Comparison of ENCODE assay signal across 1 cellular context in genomic region chr2:122988395-122989221, GRCh38.
TF ChIP-seq lines count a peak whose summit lies in the region.

No MANE protein-coding gene starts in this region.

TF ChIP-seq in GM23338, 12 proteins besides CTCF, POLR2A, EP300 and RAD21:
- TF ChIP-seq ZNF462 (CRISPR knock-in tag; IDR thresholded peaks at IDR 0.05) = no peak
- TF ChIP-seq, protein P1, sequence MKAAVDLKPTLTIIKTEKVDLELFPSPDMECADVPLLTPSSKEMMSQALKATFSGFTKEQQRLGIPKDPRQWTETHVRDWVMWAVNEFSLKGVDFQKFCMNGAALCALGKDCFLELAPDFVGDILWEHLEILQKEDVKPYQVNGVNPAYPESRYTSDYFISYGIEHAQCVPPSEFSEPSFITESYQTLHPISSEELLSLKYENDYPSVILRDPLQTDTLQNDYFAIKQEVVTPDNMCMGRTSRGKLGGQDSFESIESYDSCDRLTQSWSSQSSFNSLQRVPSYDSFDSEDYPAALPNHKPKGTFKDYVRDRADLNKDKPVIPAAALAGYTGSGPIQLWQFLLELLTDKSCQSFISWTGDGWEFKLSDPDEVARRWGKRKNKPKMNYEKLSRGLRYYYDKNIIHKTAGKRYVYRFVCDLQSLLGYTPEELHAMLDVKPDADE (IDR thresholded peaks at IDR 0.05) = no peak
- TF ChIP-seq CREB1 (CRISPR knock-in tag; IDR thresholded peaks at IDR 0.05; ENCODE audit: low read depth) = no peak
- TF ChIP-seq ZNF114 (CRISPR knock-in tag; IDR thresholded peaks at IDR 0.05) = no peak
- no peak for TF ChIP-seq JUNB (IDR thresholded peaks at IDR 0.05; ENCODE audit: unreplicated experiment)
- TF ChIP-seq STAT1 (IDR thresholded peaks at IDR 0.05; ENCODE audit: unreplicated experiment) = no peak
- TF ChIP-seq NANOG (IDR thresholded peaks at IDR 0.05; ENCODE audit: borderline replicate concordance) = no peak
- TF ChIP-seq, protein P2, sequence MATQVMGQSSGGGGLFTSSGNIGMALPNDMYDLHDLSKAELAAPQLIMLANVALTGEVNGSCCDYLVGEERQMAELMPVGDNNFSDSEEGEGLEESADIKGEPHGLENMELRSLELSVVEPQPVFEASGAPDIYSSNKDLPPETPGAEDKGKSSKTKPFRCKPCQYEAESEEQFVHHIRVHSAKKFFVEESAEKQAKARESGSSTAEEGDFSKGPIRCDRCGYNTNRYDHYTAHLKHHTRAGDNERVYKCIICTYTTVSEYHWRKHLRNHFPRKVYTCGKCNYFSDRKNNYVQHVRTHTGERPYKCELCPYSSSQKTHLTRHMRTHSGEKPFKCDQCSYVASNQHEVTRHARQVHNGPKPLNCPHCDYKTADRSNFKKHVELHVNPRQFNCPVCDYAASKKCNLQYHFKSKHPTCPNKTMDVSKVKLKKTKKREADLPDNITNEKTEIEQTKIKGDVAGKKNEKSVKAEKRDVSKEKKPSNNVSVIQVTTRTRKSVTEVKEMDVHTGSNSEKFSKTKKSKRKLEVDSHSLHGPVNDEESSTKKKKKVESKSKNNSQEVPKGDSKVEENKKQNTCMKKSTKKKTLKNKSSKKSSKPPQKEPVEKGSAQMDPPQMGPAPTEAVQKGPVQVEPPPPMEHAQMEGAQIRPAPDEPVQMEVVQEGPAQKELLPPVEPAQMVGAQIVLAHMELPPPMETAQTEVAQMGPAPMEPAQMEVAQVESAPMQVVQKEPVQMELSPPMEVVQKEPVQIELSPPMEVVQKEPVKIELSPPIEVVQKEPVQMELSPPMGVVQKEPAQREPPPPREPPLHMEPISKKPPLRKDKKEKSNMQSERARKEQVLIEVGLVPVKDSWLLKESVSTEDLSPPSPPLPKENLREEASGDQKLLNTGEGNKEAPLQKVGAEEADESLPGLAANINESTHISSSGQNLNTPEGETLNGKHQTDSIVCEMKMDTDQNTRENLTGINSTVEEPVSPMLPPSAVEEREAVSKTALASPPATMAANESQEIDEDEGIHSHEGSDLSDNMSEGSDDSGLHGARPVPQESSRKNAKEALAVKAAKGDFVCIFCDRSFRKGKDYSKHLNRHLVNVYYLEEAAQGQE (IDR thresholded peaks at IDR 0.05; ENCODE audit: unreplicated experiment) = no peak
- TF ChIP-seq EZH2 (IDR thresholded peaks at IDR 0.05; ENCODE audit: low read depth, unreplicated experiment) = no peak
- no peak for TF ChIP-seq POLR2AphosphoS5 (IDR thresholded peaks at IDR 0.05; ENCODE audit: low read depth)
- no peak for TF ChIP-seq EZH2phosphoT487 (IDR thresholded peaks at IDR 0.05; ENCODE audit: unreplicated experiment)
- TF ChIP-seq ZNF331 (CRISPR knock-in tag; IDR thresholded peaks at IDR 0.05; ENCODE audit: low read depth) = no peak
